Comparison of ENCODE assay signal across 8 cellular contexts in the genomic region with DNA sequence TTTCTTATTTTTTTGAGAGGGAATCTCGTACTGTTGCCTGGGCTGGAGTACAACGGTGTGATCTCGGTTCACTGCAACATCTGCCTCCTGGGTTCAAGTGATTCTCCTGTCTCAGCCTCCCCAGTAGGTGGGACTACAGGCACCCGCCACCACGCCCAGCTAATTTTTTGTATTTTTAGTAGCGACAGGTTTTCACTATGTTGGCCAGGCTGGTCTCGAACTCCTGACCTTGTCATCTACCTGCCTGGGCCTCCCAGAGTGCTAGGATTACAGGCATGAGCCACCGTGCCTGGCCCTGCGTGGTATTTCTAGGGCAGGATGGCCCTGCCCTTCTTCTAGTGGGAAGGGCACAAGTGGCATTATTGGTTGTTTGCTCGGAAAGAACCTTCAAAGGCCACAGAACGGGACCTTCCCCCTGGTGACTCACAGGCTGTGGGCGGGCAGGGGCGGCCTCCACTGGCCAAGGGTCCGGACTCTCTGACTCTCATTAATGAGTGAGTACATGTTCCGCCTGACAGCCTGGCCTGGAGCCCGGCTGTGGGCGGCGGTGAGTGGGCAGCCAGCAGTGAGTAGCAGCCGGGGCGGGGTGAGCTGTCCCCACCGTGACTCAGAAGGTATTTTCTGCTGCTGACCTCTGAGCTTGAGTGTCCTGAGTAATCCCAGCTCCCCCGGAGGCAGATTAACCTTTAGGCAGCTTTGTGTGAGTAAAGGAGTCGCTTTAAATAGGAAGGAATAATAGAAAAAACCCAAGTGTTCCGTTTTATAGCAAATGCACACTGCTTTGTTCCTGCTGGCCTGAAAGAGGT. TPM values are rescaled to one million over a fixed set of nuclear protein-coding genes. Genes with fewer than 3 reads are reported as not detected.
DNase-seq lines count a peak whose midpoint lies in the region; ATAC-seq, FAIRE-seq and TF ChIP-seq lines count a peak whose summit lies in the region.

No MANE protein-coding gene starts in this region.

- peak overlapping the region; percentile 21 for H3K4me3 ChIP-seq in AG04450 (ENCODE audit: low read depth, low read length)

- peaks cover 3% of the 10 kb centered on the region for H3K36me3 Mint-ChIP-seq in activated naive CD8-positive, alpha-beta T cell treated with anti-CD3 and anti-CD28 coated beads, Interleukin-2, amount 10 ng/mL, durations not matched to agents 7 days and 5 days

- DNase-seq in AG04450 (ENCODE audit: low read depth, low spot score) = peak; percentile 93
- peak; percentile 61 for DNase-seq in SHP77 treated with DMSO at 0.1 percent for 48 hours (lab: John Stamatoyannopoulos, UW)
- DNase-seq in activated naive CD8-positive, alpha-beta T cell treated with anti-CD3 and anti-CD28 coated beads, Interleukin-2, amount 10 ng/mL, durations not matched to agents 7 days and 5 days = no peak
- DNase-seq in Right ventricle myocardium inferior (ENCODE audit: missing footprints) = peak; percentile 98
- peak; percentile 99 for DNase-seq in posterior vena cava (ENCODE audit: low spot score)
- DNase-seq in urothelium cell line (ENCODE audit: low spot score) = peak; percentile 88

- peak overlapping the region; percentile 90 for H3K27ac ChIP-seq in AG04450 (ENCODE audit: low read depth, low read length)

- intact Hi-C loops in Right ventricle myocardium inferior (cut with DNase I) = loop anchor here (2.0 to 10.0 kb wide), 3 partner anchors 40 to 1783 kb away; no protein-coding TSS in a partner anchor
- intact Hi-C loops in posterior vena cava (cut with DNase I) = no loop called here

- CTCF ChIA-PET in AG04450 (lab: Charles Lee) = interaction anchor here (0.6 kb wide), 1 partner anchor 11 kb away, joined by 9 read pairs; no protein-coding TSS in a partner anchor

- POLR2A ChIA-PET in AG04450 (lab: Yijun Ruan, JAX) = interaction anchor here (0.6 to 2.0 kb wide), 2 partner anchors 9 to 17 kb away, joined by 3 to 23 read pairs; no protein-coding TSS in a partner anchor
- POLR2A ChIA-PET in activated naive CD8-positive, alpha-beta T cell treated with anti-CD3 and anti-CD28 coated beads, Interleukin-2, amount 10 ng/mL, durations not matched to agents 7 days and 5 days (lab: Charles Lee) = interaction anchor here (0.6 kb wide), 1 partner anchor 9 kb away, joined by 3 read pairs; no protein-coding TSS in a partner anchor

- peaks cover 31% of the 10 kb centered on the region for H3K4me1 Mint-ChIP-seq in activated naive CD8-positive, alpha-beta T cell treated with anti-CD3 and anti-CD28 coated beads, Interleukin-2, amount 10 ng/mL, durations not matched to agents 7 days and 5 days

- H3K27me3 ChIP-seq in AG04450 (ENCODE audit: control insufficient read depth, insufficient read depth, low read length) = no peaks in the 10 kb centered on the region

- H3K4me3 Mint-ChIP-seq in activated naive CD8-positive, alpha-beta T cell treated with anti-CD3 and anti-CD28 coated beads, Interleukin-2, amount 10 ng/mL, durations not matched to agents 7 days and 5 days = peak overlapping the region; percentile 57

- no peak for TF ChIP-seq CTCF in AG04450 (IDR thresholded peaks at IDR 0.05; ENCODE audit: low read depth, low read length)

- FAIRE-seq in urothelium cell line (lab: Jason Lieb, UNC) = no peak

- H3K9me3 Mint-ChIP-seq in activated naive CD8-positive, alpha-beta T cell treated with anti-CD3 and anti-CD28 coated beads, Interleukin-2, amount 10 ng/mL, durations not matched to agents 7 days and 5 days = no peaks in the 10 kb centered on the region

- H3K27ac Mint-ChIP-seq in activated naive CD8-positive, alpha-beta T cell treated with anti-CD3 and anti-CD28 coated beads, Interleukin-2, amount 10 ng/mL, durations not matched to agents 7 days and 5 days = no peak overlapping the region

- H3K9me3 ChIP-seq in AG04450 (ENCODE audit: control insufficient read depth, insufficient read depth, low read length) = no peaks in the 10 kb centered on the region; the same call in 1 of the 2 replicates

- ATAC-seq in GM18867 (IDR thresholded peaks at IDR 0.05; ENCODE audit: unreplicated experiment) = peak; percentile 46
- peak; percentile 47 for ATAC-seq in HG03175 (IDR thresholded peaks at IDR 0.05; ENCODE audit: unreplicated experiment)
- ATAC-seq in activated naive CD8-positive, alpha-beta T cell treated with anti-CD3 and anti-CD28 coated beads, Interleukin-2, amount 10 ng/mL, durations not matched to agents 7 days and 5 days (ENCODE audit: low read depth) = no peak
- ATAC-seq in Right ventricle myocardium inferior = peak; percentile 90

- H3K27me3 Mint-ChIP-seq in activated naive CD8-positive, alpha-beta T cell treated with anti-CD3 and anti-CD28 coated beads, Interleukin-2, amount 10 ng/mL, durations not matched to agents 7 days and 5 days = no peaks in the 10 kb centered on the region

RNA-seq across cellular contexts. Expression of a gene that starts 5.1 kb away (rescaled TPM):
- 3.2 and 4.3 TPM in 2 replicates for polyA plus RNA-seq in AG04450 (2011; rRNA removed)
- 12.7 and 16.7 TPM in 2 replicates for polyA minus RNA-seq in AG04450 (2011; rRNA and poly(A)+ RNA removed)
- total RNA-seq in activated naive CD8-positive, alpha-beta T cell treated with anti-CD3 and anti-CD28 coated beads, Interleukin-2, amount 10 ng/mL, durations not matched to agents 7 days and 5 days = 10 to 100 TPM; 50.1 to 56.2 TPM
- 9.7 TPM for total RNA-seq in Right ventricle myocardium inferior
- 10 to 100 TPM; 14.7 to 23.3 TPM for total RNA-seq in posterior vena cava

RNA-seq across cellular contexts. Expression of a gene that starts 17.5 kb away (rescaled TPM):
- polyA plus RNA-seq in AG04450 (2011; rRNA removed) = 68.2 and 94.4 TPM in 2 replicates
- polyA minus RNA-seq in AG04450 (2011; rRNA and poly(A)+ RNA removed) = 134 and 184 TPM in 2 replicates
- total RNA-seq in activated naive CD8-positive, alpha-beta T cell treated with anti-CD3 and anti-CD28 coated beads, Interleukin-2, amount 10 ng/mL, durations not matched to agents 7 days and 5 days = 10 to 100 TPM; 92.6 to 96.5 TPM
- total RNA-seq in Right ventricle myocardium inferior (71.8 TPM), posterior vena cava (10 to 100 TPM; 73.9 to 93.3 TPM)
